Comparison of ENCODE assay signal across 27 cellular contexts in genomic region chr1:71788113-71788512, GRCh38.
"Had no signal": no experiment of that assay in that cellular context is flagged by ENCODE, and none has a peak within 500 bp of the region (broad histone marks: within the 10 kb centered on the region; RNA-seq: fewer than 3 reads in every experiment).

No MANE protein-coding gene starts in this region.

- H3K79me2 ChIP-seq: parathyroid adenoma had no signal

- H2AFZ ChIP-seq: parathyroid adenoma had no signal

- H3K4me3 ChIP-seq: heart right ventricle, left lung, mucosa of descending colon, right lobe of liver, stomach, thyroid gland, vagina had no signal

- H3K27ac ChIP-seq: epithelial cell of prostate, heart right ventricle, left lung, neutrophil, parathyroid adenoma, right lobe of liver, stomach, thyroid gland, vagina had no signal

- H3K4me1 ChIP-seq: left lung, parathyroid adenoma, right lobe of liver, thyroid gland had no signal

- H3K36me3 ChIP-seq: heart right ventricle, left lung, neutrophil, right lobe of liver, stomach, thyroid gland, vagina had no signal

- ATAC-seq: esophagus mucosa; heart right ventricle; left lung; mucosa of descending colon; natural killer cell treated with Interleukin-12 subunit alpha and Interleukin-12 subunit beta and Interleukin-15 and Interleukin-18, amount 100 ng/mL, for 72 hours; right lobe of liver; stimulated activated effector memory CD8-positive, alpha-beta T cell treated with anti-CD3 and anti-CD28 coated beads, Interleukin-12 subunit alpha, Interleukin-12 subunit beta, amount 100 ng/mL, for 72 hours had no signal

- H3K9me3 ChIP-seq: heart right ventricle, left lung, mucosa of descending colon, neutrophil, right lobe of liver, stomach, thyroid gland, vagina had no signal

- DNase-seq: effector CD8-positive, alpha-beta T cell; endodermal cell; foreskin melanocyte; glutamatergic neuron; heart right ventricle; hippocampal formation; left cardiac atrium; left lung; mesenchymal stem cell; mucosa of descending colon; naive B cell; right lobe of liver; small intestine; stimulated activated CD4-positive, alpha-beta T cell treated with anti-CD3 and anti-CD28 coated beads, Interleukin-12 subunit alpha, Interleukin-12 subunit beta, amount 100 ng/mL, for 4 hours; stimulated activated CD4-positive, alpha-beta T cell treated with anti-CD3 and anti-CD28 coated beads, Interleukin-1b, Interleukin-23, amount 100 ng/mL, for 48 hours; stimulated activated CD4-positive, alpha-beta T cell treated with anti-CD3 and anti-CD28 coated beads, Interleukin-4, amount 100 ng/mL, for 24 hours; stimulated activated naive CD4-positive, alpha-beta T cell treated with Interleukin-2 at 50 U/mL for 16 hours; stomach; thyroid gland; trophoblast cell had no signal

- H3K27me3 ChIP-seq: heart right ventricle, left lung, neutrophil, right lobe of liver, stomach, thyroid gland, vagina had no signal

- H3K9ac ChIP-seq: parathyroid adenoma had no signal
